In genomic region chr10:99279626-99280111, GRCh38 we compare ENCODE assay signal across 13 cellular contexts. TPM values are rescaled to one million over a fixed set of nuclear protein-coding genes. Genes with fewer than 3 reads are reported as not detected.
DNase-seq lines count a peak whose midpoint lies in the region; ATAC-seq and TF ChIP-seq lines count a peak whose summit lies in the region.
"Had no signal": no experiment of that assay in that cellular context is flagged by ENCODE, and none has a peak within 500 bp of the region (broad histone marks: within the 10 kb centered on the region; RNA-seq: fewer than 3 reads in every experiment).

No MANE protein-coding gene starts in this region.

- no peak overlapping the region for H4K8ac ChIP-seq in mesenchymal stem cell (ENCODE audit: low read length)

- peaks cover 13% of the 10 kb centered on the region for H3K9me3 Mint-ChIP-seq in HFFc6

- peak overlapping the region; percentile 80 for H3K27ac Mint-ChIP-seq in HFFc6

- no peak overlapping the region for H3K4ac ChIP-seq in mesenchymal stem cell (ENCODE audit: low read depth in 1 of 2, low read length in 2 of 2)

- no peak for TF ChIP-seq CTCF in HFFc6 (IDR thresholded peaks at IDR 0.05)
- TF ChIP-seq CTCF in PC-3 (conservative IDR thresholded peaks at IDR 0.05; ENCODE audit: low read depth, low read length), result no peak

- no TSS peak for BruUV-seq in PC-3 (replicated peaks; lab: Mats Ljungman, UMichigan)

- peaks cover 25% of the 10 kb centered on the region for H3K4me1 Mint-ChIP-seq in HFFc6 (ENCODE audit: low read depth)

- 0% methylated on average over 1 of the region's 1 CpG for WGBS in mesenchymal stem cell

- H4K91ac ChIP-seq in mesenchymal stem cell (ENCODE audit: low read length), result no peak overlapping the region

- H3K79me2 ChIP-seq in PC-3 (ENCODE audit: low read length), result no peaks in the 10 kb centered on the region

- H3K9me3 ChIP-seq in PC-3 (ENCODE audit: low read length) (no peaks in the 10 kb centered on the region), mesenchymal stem cell (ENCODE audit: control insufficient read depth, low read length) (peaks cover 7% of the 10 kb centered on the region)

- no peak overlapping the region for H3K14ac ChIP-seq in mesenchymal stem cell (ENCODE audit: low read length in 2 of 2)

- intact Hi-C loops in PC-3 (cut with micrococcal nuclease), result loop anchor here (2.0 to 10.0 kb wide), 3 partner anchors 57 to 487 kb away; no protein-coding TSS in a partner anchor

- no peak overlapping the region for H3K18ac ChIP-seq in mesenchymal stem cell (ENCODE audit: low read depth in 1 of 2, low read length in 2 of 2)

- no peak overlapping the region for H2BK5ac ChIP-seq in mesenchymal stem cell (ENCODE audit: low read depth, low read length, poor library complexity, severe bottlenecking)

- H3K36me3 Mint-ChIP-seq in HFFc6 (ENCODE audit: low read depth), result peaks cover 7% of the 10 kb centered on the region; the same call in 1 of the 2 replicates

- H3K36me3 ChIP-seq in PC-3 (ENCODE audit: low read depth, low read length), result no peaks in the 10 kb centered on the region
- H3K36me3 ChIP-seq in mesenchymal stem cell (ENCODE audit: control insufficient read depth in 1 of 2, insufficient read depth in 2 of 2, low read depth in 1 of 2, low read length in 2 of 2), result no peaks in the 10 kb centered on the region
- H3K36me3 ChIP-seq: tibial nerve had no signal

- H3F3A ChIP-seq in PC-3 (ENCODE audit: low read length, unreplicated experiment), result no peaks in the 10 kb centered on the region

- H3K4me3 Mint-ChIP-seq in HFFc6, result no peak overlapping the region

- no peaks in the 10 kb centered on the region for H3K79me1 ChIP-seq in mesenchymal stem cell (replicated peaks; ENCODE audit: low read length, poor library complexity, severe bottlenecking)

- H4K20me1 ChIP-seq in PC-3 (ENCODE audit: low read length), result no peaks in the 10 kb centered on the region

- no peak overlapping the region for H2BK120ac ChIP-seq in mesenchymal stem cell (ENCODE audit: low read depth, low read length)

- peaks cover 2% of the 10 kb centered on the region; the same call in 1 of the 2 replicates for H3K27me3 Mint-ChIP-seq in HFFc6 (ENCODE audit: insufficient read depth)

- H2AK5ac ChIP-seq in mesenchymal stem cell (ENCODE audit: low read length, severe bottlenecking), result no peak overlapping the region

- H3K23ac ChIP-seq in mesenchymal stem cell (ENCODE audit: low read length in 2 of 2), result no peak overlapping the region

- H3K27me3 ChIP-seq in PC-3 (ENCODE audit: low read length), result no peaks in the 10 kb centered on the region
- no peaks in the 10 kb centered on the region for H3K27me3 ChIP-seq in mesenchymal stem cell (ENCODE audit: control insufficient read depth in 1 of 2, insufficient read depth in 1 of 2, low read length in 2 of 2)
- H3K27me3 ChIP-seq: tibial nerve had no signal

- peak overlapping the region; percentile 27 for H3K4me2 ChIP-seq in PC-3 (ENCODE audit: low read length)
- no peak overlapping the region for H3K4me2 ChIP-seq in mesenchymal stem cell (ENCODE audit: low read length, poor library complexity, severe bottlenecking)

- H2AFZ ChIP-seq in PC-3 (ENCODE audit: low read length) (no peak overlapping the region), mesenchymal stem cell (ENCODE audit: low read depth, low read length) (no peak overlapping the region)

- H2BK12ac ChIP-seq in mesenchymal stem cell (ENCODE audit: low read length in 2 of 2), result no peak overlapping the region

- CTCF ChIA-PET in PC-3 (lab: Charles Lee), result interaction anchor here (0.6 to 0.7 kb wide), 2 partner anchors 689 to 813 kb away, joined by 3 to 4 read pairs; no protein-coding TSS in a partner anchor

- DNase-seq in HFFc6, result peak; percentile 88
- DNase-seq in PC-3, result peak; percentile 88
- DNase-seq in mesenchymal stem cell, result peak; percentile 92
- DNase-seq in superior temporal gyrus (ENCODE audit: extremely low spot score), result no peak
- DNase-seq in NK-92 (lab: John Stamatoyannopoulos, UW; ENCODE audit: unreplicated experiment), result no peak
- DNase-seq: effector memory CD4-positive, alpha-beta T cell; GOT3; Karpas-422; NCI-H82 had no signal

- peak overlapping the region; percentile 87 for H3K27ac ChIP-seq in PC-3 (ENCODE audit: low read length)
- H3K27ac ChIP-seq in mesenchymal stem cell (ENCODE audit: low read length, poor library complexity, severe bottlenecking), result no peak overlapping the region
- H3K27ac ChIP-seq: tibial nerve had no signal

- POLR2A ChIA-PET in PC-3 (lab: Charles Lee; ENCODE audit: unreplicated experiment), result interaction anchor here (0.6 kb wide), 1 partner anchor 262 kb away, joined by 3 read pairs; no protein-coding TSS in a partner anchor

- ATAC-seq in GM18511 (IDR thresholded peaks at IDR 0.05; ENCODE audit: unreplicated experiment) (peak; percentile 26), PC-3 (peak; percentile 90), GM21717 (IDR thresholded peaks at IDR 0.05; ENCODE audit: unreplicated experiment) (no peak), HG03025 (IDR thresholded peaks at IDR 0.05; ENCODE audit: low FRiP score, unreplicated experiment) (no peak)

- H3K9ac ChIP-seq in PC-3 (ENCODE audit: low read length) (peak overlapping the region; percentile 60), mesenchymal stem cell (ENCODE audit: low read length) (peak overlapping the region; percentile 20)

- no peak overlapping the region for H2BK15ac ChIP-seq in mesenchymal stem cell (ENCODE audit: low read depth, poor library complexity, severe bottlenecking)

- no peak overlapping the region for H3K4me3 ChIP-seq in PC-3 (ENCODE audit: low read length)
- no peak overlapping the region for H3K4me3 ChIP-seq in mesenchymal stem cell (ENCODE audit: insufficient read depth in 1 of 2, low read depth in 1 of 2, low read length in 2 of 2)
- H3K4me3 ChIP-seq: tibial nerve had no signal

- H3K4me1 ChIP-seq in PC-3 (ENCODE audit: insufficient read depth, low read length) (peaks cover 22% of the 10 kb centered on the region), mesenchymal stem cell (ENCODE audit: control insufficient read depth, insufficient read depth, low read depth, low read length) (no peaks in the 10 kb centered on the region)
- H3K4me1 ChIP-seq: tibial nerve had no signal

- H3K9me2 ChIP-seq in PC-3 (replicated peaks; ENCODE audit: low read length), result no peaks in the 10 kb centered on the region

RNA-seq across cellular contexts. Expression of gene HPSE2, which starts 44.0 kb away (rescaled TPM):
- under 1 TPM in 2 of 6 experiments, not detected in 4; 0.05 to 0.09 TPM for total RNA-seq in HFFc6 (2021; fragmentation: NEBNext Ultra II Directional; extraction: Animal tissue kit (Norgen Biotek cat#: 25700))
- total RNA-seq in PC-3 (2014; rRNA removed), result 0.15 TPM in 1 of 2 replicates, not detected in the other
- polyA plus RNA-seq in mesenchymal stem cell (2013, experiment 1 of 2), result 8.3 TPM
- polyA plus RNA-seq in mesenchymal stem cell (2013, experiment 2 of 2), result 7.4 TPM

RNA-seq across cellular contexts. Expression of gene CNNM1, which starts 49.5 kb away (rescaled TPM):
- 1 to 10 TPM; 3.0 to 4.6 (median 3.3) TPM for total RNA-seq in HFFc6 (2021; fragmentation: NEBNext Ultra II Directional; extraction: Animal tissue kit (Norgen Biotek cat#: 25700))
- 3.3 and 4.3 TPM in 2 replicates for total RNA-seq in PC-3 (2014; rRNA removed)
- 1.6 TPM for polyA plus RNA-seq in mesenchymal stem cell (2013, experiment 1 of 2)
- 1.5 TPM for polyA plus RNA-seq in mesenchymal stem cell (2013, experiment 2 of 2)

Comparison
In these comparisons a context has a peak if more than half of its experiments do, and no peak if none do; other contexts are left out.
1. ATAC-seq: peak in GM18511 (single experiment) and PC-3 (single experiment); none in GM21717 (single experiment) and HG03025 (single experiment).
2. DNase-seq: peak in HFFc6 (single experiment), PC-3 (single experiment) and mesenchymal stem cell (single experiment); none in superior temporal gyrus (single experiment) and NK-92 (single experiment).